8 cellular contexts compared by ENCODE assay signal in the genomic region with DNA sequence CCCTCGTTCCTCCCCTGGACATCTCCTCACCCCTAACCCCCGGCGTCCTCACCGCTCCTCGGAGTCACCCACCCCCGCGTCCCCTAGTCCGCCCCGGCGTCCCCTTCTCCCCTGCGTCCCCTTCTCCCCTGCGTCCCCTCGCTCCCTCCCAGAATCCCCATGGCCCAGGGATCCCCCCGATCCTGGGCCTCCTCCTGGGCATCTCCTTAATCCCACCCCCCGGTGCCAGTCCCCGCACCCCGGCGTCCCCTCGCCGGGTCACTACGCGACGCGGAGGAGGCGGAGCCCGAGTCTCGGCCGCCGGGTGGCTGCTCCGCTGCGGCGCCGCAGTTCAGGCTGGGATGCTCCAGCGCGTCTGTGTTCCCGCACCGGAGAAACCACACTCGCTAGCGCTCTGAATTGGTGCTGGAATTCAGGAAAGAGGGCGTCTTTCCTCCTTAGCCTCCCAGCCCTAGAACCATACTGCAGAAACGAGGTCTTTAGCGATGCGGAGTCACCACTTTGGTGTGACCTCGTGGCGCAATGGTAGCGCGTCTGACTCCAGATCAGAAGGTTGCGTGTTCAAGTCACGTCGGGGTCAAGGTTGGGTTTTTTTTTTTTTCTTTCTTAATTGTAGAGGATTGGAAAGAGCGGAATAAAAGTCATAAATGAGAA. TPM values are rescaled to one million over a fixed set of nuclear protein-coding genes. Genes with fewer than 3 reads are reported as not detected.
DNase-seq lines count a peak whose midpoint lies in the region; ATAC-seq and TF ChIP-seq lines count a peak whose summit lies in the region.

No MANE protein-coding gene starts in this region.

- TF ChIP-seq CTCF in GM10248 (IDR thresholded peaks at IDR 0.05; ENCODE audit: control extremely low read depth, extremely low read depth, low read depth, missing control alignments) (no peak), brain (conservative IDR thresholded peaks at IDR 0.05) (no peak)

- no peaks in the 10 kb centered on the region for H3K36me3 Mint-ChIP-seq in brain

- WGBS in iPS DF 6.9 (ENCODE audit: insufficient coverage, insufficient read length), result no CpG with 5 or more reads among the region's 51 CpGs

- H3K4me3 ChIP-seq in iPS DF 6.9 (ENCODE audit: low read length), result peak overlapping the region; percentile 70

- CTCF ChIA-PET in GM10248 (lab: Yijun Ruan, JAX), result no interaction called here

- peak; percentile 88 for ATAC-seq in HG02798 (IDR thresholded peaks at IDR 0.05; ENCODE audit: poor library complexity, unreplicated experiment)
- peak; percentile 92 for ATAC-seq in sciatic nerve

- peaks cover 32% of the 10 kb centered on the region for H3K4me1 Mint-ChIP-seq in brain

- intact Hi-C loops in sciatic nerve (cut with DNase I), result no loop called here

- peaks cover 5% of the 10 kb centered on the region for H3K27me3 Mint-ChIP-seq in brain

- DNase-seq in GM10248 (ENCODE audit: extremely low spot score) (peak; percentile 85), NCI-H187 treated with DMSO at 0.1 percent for 48 hours (lab: John Stamatoyannopoulos, UW) (peak; percentile 16), UCSD-AML1 (lab: John Stamatoyannopoulos, UW; ENCODE audit: unreplicated experiment) (peak; percentile 83), iPS DF 6.9 (ENCODE audit: low read depth, low spot score) (peak; percentile 67), sciatic nerve (ENCODE audit: low spot score) (peak; percentile 96), NK-92 (lab: John Stamatoyannopoulos, UW; ENCODE audit: unreplicated experiment) (no peak)

- H3K36me3 ChIP-seq in iPS DF 6.9 (ENCODE audit: control insufficient read depth, insufficient read depth, low read length), result no peaks in the 10 kb centered on the region

- no peaks in the 10 kb centered on the region for H3K9me3 ChIP-seq in iPS DF 6.9 (ENCODE audit: control insufficient read depth, insufficient read depth, low read length)

- H3K27me3 ChIP-seq in iPS DF 6.9 (ENCODE audit: control insufficient read depth, insufficient read depth, low read length), result no peaks in the 10 kb centered on the region

- H3K9me3 Mint-ChIP-seq in brain, result peaks cover 0 to 8% (median 0%) of the 10 kb centered on the region in 5 experiments

- no peak overlapping the region for H3K27ac ChIP-seq in iPS DF 6.9 (ENCODE audit: low read length)

- H3K27ac Mint-ChIP-seq in brain, result peak overlapping the region; percentile 86 to 97 (median 92)

- peak overlapping the region; percentile 84 to 94 (median 89) for H3K4me3 Mint-ChIP-seq in brain

- peaks cover 1% of the 10 kb centered on the region; the same call in 1 of the 2 replicates for H3K4me1 ChIP-seq in iPS DF 6.9 (ENCODE audit: control insufficient read depth, insufficient read depth, low read length)

- POLR2A ChIA-PET in GM10248 (lab: Yijun Ruan, JAX), result no interaction called here

RNA-seq across cellular contexts. Expression of a gene that starts 25.9 kb away (rescaled TPM):
- polyA plus RNA-seq in brain (ENCODE audit: insufficient read depth, low read depth, low replicate concordance), result 1.2 TPM
- total RNA-seq in sciatic nerve, result 8.0 TPM
